In the genomic region with DNA sequence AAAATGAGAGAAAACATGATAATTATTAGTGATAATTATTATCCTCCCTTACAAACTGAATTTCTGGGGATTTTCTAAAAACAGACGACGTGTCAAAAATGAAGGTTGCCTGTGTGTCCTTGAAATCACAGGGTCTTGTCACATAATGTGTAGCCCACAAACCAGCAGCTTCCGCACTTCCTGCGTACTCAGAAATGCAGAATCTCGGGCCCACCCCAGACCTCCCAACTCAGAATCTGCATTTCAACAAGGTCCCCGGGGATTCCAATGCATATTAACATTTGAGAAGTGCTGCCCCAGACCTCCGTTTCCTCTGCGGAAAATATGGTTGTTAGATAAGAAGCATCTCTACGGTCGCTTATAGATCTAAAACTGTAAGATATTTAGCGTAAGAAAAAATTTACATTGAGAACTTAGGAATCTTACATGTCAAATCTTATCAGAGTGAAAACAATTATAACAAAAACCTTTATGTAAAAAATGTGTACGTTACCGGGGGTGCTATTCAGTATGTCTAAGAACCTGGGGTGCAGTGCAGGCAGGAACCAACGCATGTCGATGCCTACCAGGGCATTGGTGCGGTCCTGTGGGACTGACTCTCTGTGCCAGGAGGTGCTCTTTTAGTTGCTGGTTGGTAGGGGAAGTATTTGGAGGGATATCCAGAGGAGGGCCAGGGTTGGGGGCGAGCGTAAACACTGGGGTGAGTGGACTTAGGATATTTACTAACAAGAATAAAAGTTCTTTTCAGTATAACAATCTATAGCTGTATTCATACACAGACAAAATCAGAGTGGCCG, we compare ENCODE assay signal across 8 cellular contexts. TPM values are rescaled to one million over a fixed set of nuclear protein-coding genes. Genes with fewer than 3 reads are reported as not detected.
A peak's percentile ranks its signal among the peaks of the same experiment; 100 is the strongest.
DNase-seq lines count a peak whose midpoint lies in the region; TF ChIP-seq lines count a peak whose summit lies in the region.

No MANE protein-coding gene starts in this region.

- H3K9me3 ChIP-seq in Peyer's patch (no peaks in the 10 kb centered on the region), fibroblast of lung (ENCODE audit: control insufficient read depth, insufficient read depth, low read depth, low read length) (no peaks in the 10 kb centered on the region)

- peak overlapping the region; percentile 54 for H2AFZ ChIP-seq in fibroblast of lung (ENCODE audit: low read length)

- H3K4me3 ChIP-seq in Peyer's patch (peak overlapping the region; percentile 0 to 36 (median 20)), fibroblast of lung (replicated peaks in 1 of 4; ENCODE audit: control extremely low read depth in 1 of 4, insufficient read depth in 1 of 4, low read depth in 3 of 4, low read length in 4 of 4) (peak overlapping the region in 3 of 4 experiments; percentile 1 to 45 (median 8)), retinal pigment epithelial cell (ENCODE audit: low read length) (peak overlapping the region; percentile 13)

- H3K27me3 ChIP-seq in Peyer's patch (no peaks in the 10 kb centered on the region), fibroblast of lung (ENCODE audit: control insufficient read depth, insufficient read depth, low read length) (no peaks in the 10 kb centered on the region)

- TF ChIP-seq POLR2A in Peyer's patch (IDR thresholded peaks at IDR 0.05), result no peak

- no peak overlapping the region for H3K9ac ChIP-seq in fibroblast of lung (ENCODE audit: insufficient read depth, low read length)

- TF ChIP-seq CTCF in Peyer's patch (IDR thresholded peaks at IDR 0.05) (no peak), fibroblast of lung (conservative IDR thresholded peaks at IDR 0.05 in 1 of 2, IDR thresholded peaks at IDR 0.05 in 1 of 2; ENCODE audit: low read depth in 1 of 2, low read length in 2 of 2) (no peak), retinal pigment epithelial cell (conservative IDR thresholded peaks at IDR 0.05; ENCODE audit: low read depth, low read length) (no peak)

- peak overlapping the region; percentile 54 for H3K4me2 ChIP-seq in fibroblast of lung (ENCODE audit: extremely low read depth, insufficient read depth, low read length)

- no peaks in the 10 kb centered on the region for H3K79me2 ChIP-seq in fibroblast of lung (ENCODE audit: control insufficient read depth, insufficient read depth, low read length)

- DNase-seq in stimulated activated CD4-positive, alpha-beta T cell treated with anti-CD3 and anti-CD28 coated beads, Interleukin-15, amount 100 ng/mL, for 24 hours, result peak; percentile 13
- DNase-seq in stimulated activated CD4-positive, alpha-beta T cell treated with anti-CD3 and anti-CD28 coated beads, Interleukin-4, amount 100 ng/mL, for 24 hours, result no peak
- DNase-seq in Peyer's patch (no peak), fibroblast of lung (ENCODE audit: low read depth in 2 of 2) (peak in 1 of 2 donors; percentile 1), retinal pigment epithelial cell (ENCODE audit: low read depth) (no peak), NCI-H1436 treated with DMSO at 0.1 percent for 48 hours (lab: John Stamatoyannopoulos, UW) (no peak), cerebellar cortex (ENCODE audit: low spot score) (no peak)
- DNase-seq in stimulated activated CD4-positive, alpha-beta T cell treated with anti-CD3 and anti-CD28 coated beads, Interleukin-2, amount 100 ng/mL, for 24 hours, result no peak

- H3K36me3 ChIP-seq in Peyer's patch, result no peaks in the 10 kb centered on the region
- H3K36me3 ChIP-seq in fibroblast of lung (ENCODE audit: control insufficient read depth, insufficient read depth, low read length), result no peaks in the 10 kb centered on the region

- H3K27ac ChIP-seq in Peyer's patch (peak overlapping the region in 1 of 4 donors; percentile 21), fibroblast of lung (ENCODE audit: insufficient read depth, low read length) (no peak overlapping the region)

- H3K4me1 ChIP-seq in Peyer's patch, result peaks cover 0 to 3% (median 0%) of the 10 kb centered on the region in 4 donors
- peaks cover 2% of the 10 kb centered on the region for H3K4me1 ChIP-seq in fibroblast of lung (ENCODE audit: control insufficient read depth, extremely low read depth, insufficient read depth, low read length)

- no peaks in the 10 kb centered on the region for H4K20me1 ChIP-seq in fibroblast of lung (ENCODE audit: control insufficient read depth, extremely low read depth, insufficient read depth, low read length)

RNA-seq across cellular contexts. Expression of a gene that starts 15.2 kb away (rescaled TPM):
- total RNA-seq in Peyer's patch (1 to 10 TPM in 1 of 4 donors, under 1 TPM in 2, not detected in 1; 0.70 to 4.1 (median 0.80) TPM), fibroblast of lung (3.0 and 3.1 TPM in 2 replicates)
- polyA plus RNA-seq in fibroblast of lung, result 0.09 and 0.18 TPM in 2 replicates
- polyA plus RNA-seq in fibroblast of lung (2012), result not detected in 2 replicates
- polyA minus RNA-seq in fibroblast of lung (ENCODE audit: low replicate concordance), result not detected in 2 replicates
